Comparison of ENCODE assay signal across 9 cellular contexts in genomic region chr2:59256290-59256689, GRCh38.
"Had no signal": no experiment of that assay in that cellular context is flagged by ENCODE, and none has a peak within 500 bp of the region (broad histone marks: within the 10 kb centered on the region; RNA-seq: fewer than 3 reads in every experiment).

No MANE protein-coding gene starts in this region.

- H3K36me3 ChIP-seq: HAP-1 had no signal

- H3K27ac ChIP-seq: GM23248 had no signal

- H2AFZ ChIP-seq: GM23248, GM23338 had no signal

- H3K27ac Mint-ChIP-seq: GM23338, H9, HFFc6 had no signal

- H3K9ac ChIP-seq: GM23248 had no signal

- DNase-seq: GM23248, GOT3, H7, H9, HCEC 1CT, HFFc6 had no signal

- H3K4me1 ChIP-seq: HAP-1 had no signal

- H3K4me2 ChIP-seq: GM23338 had no signal

- H3K4me3 Mint-ChIP-seq: GM23338, H9, HFFc6 had no signal

- ATAC-seq: GM23338, HCT116 had no signal

- H3K4me3 ChIP-seq: GM23248, GM23338, HAP-1 had no signal

- H3K9me3 ChIP-seq: HAP-1 had no signal
